In genomic region chr1:164617607-164618564, GRCh38 we compare ENCODE assay signal across 8 cellular contexts. TPM values are rescaled to one million over a fixed set of nuclear protein-coding genes. Genes with fewer than 3 reads are reported as not detected.
A peak's percentile ranks its signal among the peaks of the same experiment; 100 is the strongest.
DNase-seq lines count a peak whose midpoint lies in the region; ATAC-seq, FAIRE-seq and TF ChIP-seq lines count a peak whose summit lies in the region.

No MANE protein-coding gene starts in this region.

- ATAC-seq in psoas muscle (no peak), GM18858 (IDR thresholded peaks at IDR 0.05; ENCODE audit: unreplicated experiment) (no peak)
- no peak for ATAC-seq in activated naive CD4-positive, alpha-beta T cell treated with anti-CD3 and anti-CD28 coated beads, Interleukin-2, amount 50 U/mL, for 72 hours

- WGBS in psoas muscle, 3 donors, result 72 to 81% (median 74%) methylated on average over 9 to 10 of the region's 10 CpGs

- H3K4me3 ChIP-seq in psoas muscle, result no peak overlapping the region

- peak; percentile 53 for FAIRE-seq in endometrium (lab: Jason Lieb, UNC)

- H3K27me3 ChIP-seq in psoas muscle (ENCODE audit: insufficient read depth in 3 of 3, low read length in 2 of 3), result no peaks in the 10 kb centered on the region

- no peaks in the 10 kb centered on the region for H3K9me3 ChIP-seq in psoas muscle

- no peak overlapping the region for H3K27ac ChIP-seq in psoas muscle

- no peaks in the 10 kb centered on the region for H3K36me3 ChIP-seq in psoas muscle (ENCODE audit: insufficient read depth in 1 of 2, low read depth in 1 of 2)

- no peak overlapping the region for H3K27ac Mint-ChIP-seq in activated naive CD4-positive, alpha-beta T cell treated with anti-CD3 and anti-CD28 coated beads, Interleukin-2, amount 50 U/mL, for 72 hours

- H3K9me3 Mint-ChIP-seq in activated naive CD4-positive, alpha-beta T cell treated with anti-CD3 and anti-CD28 coated beads, Interleukin-2, amount 50 U/mL, for 72 hours, result no peaks in the 10 kb centered on the region

- TF ChIP-seq CTCF in GM12873 (IDR thresholded peaks at IDR 0.05; ENCODE audit: insufficient read depth, low read depth, low read length, missing control alignments), result peak; percentile 38
- TF ChIP-seq CTCF in psoas muscle (IDR thresholded peaks at IDR 0.05), result peak; percentile 42

- H3K4me1 ChIP-seq in psoas muscle, result peaks cover 65% of the 10 kb centered on the region

- H3K36me3 Mint-ChIP-seq in activated naive CD4-positive, alpha-beta T cell treated with anti-CD3 and anti-CD28 coated beads, Interleukin-2, amount 50 U/mL, for 72 hours, result no peaks in the 10 kb centered on the region

- intact Hi-C loops in psoas muscle (cut with DNase I), result loop anchor here (5.0 kb wide), 2 partner anchors 56 to 531 kb away; no protein-coding TSS in a partner anchor

- DNase-seq in NCI-H446 (lab: John Stamatoyannopoulos, UW) (peak; percentile 15 to 63), psoas muscle (no peak), cerebellar cortex (ENCODE audit: low spot score) (no peak), 8988T (no peak)
- DNase-seq in activated naive CD4-positive, alpha-beta T cell treated with anti-CD3 and anti-CD28 coated beads, Interleukin-2, amount 50 U/mL, for 72 hours (ENCODE audit: low spot score in 2 of 2), result no peak

RNA-seq across cellular contexts. Expression of gene PBX1, which starts 58.9 kb away (rescaled TPM):
- 10 to 100 TPM; 59.3 to 69.9 (median 64.4) TPM for total RNA-seq in psoas muscle
- polyA plus RNA-seq in psoas muscle, result 10 to 100 TPM; 10.6 to 36.8 (median 24.5) TPM
- under 1 TPM; 0.19 to 0.39 TPM for total RNA-seq in activated naive CD4-positive, alpha-beta T cell treated with anti-CD3 and anti-CD28 coated beads, Interleukin-2, amount 50 U/mL, for 72 hours

Comparison
In these comparisons a context has a peak if more than half of its experiments do, and no peak if none do; other contexts are left out.
1. DNase-seq: peak in NCI-H446 (2 of 2); none in psoas muscle (0 of 2), cerebellar cortex (single experiment), activated naive CD4-positive, alpha-beta T cell treated with anti-CD3 and anti-CD28 coated beads, Interleukin-2, amount 50 U/mL, for 72 hours (0 of 2) and 8988T (single experiment).
2. RNA of gene PBX1, which starts 58.9 kb away (total RNA-seq): 59.3 to 69.9 TPM in psoas muscle; 0.19 to 0.39 TPM in activated naive CD4-positive, alpha-beta T cell treated with anti-CD3 and anti-CD28 coated beads, Interleukin-2, amount 50 U/mL, for 72 hours; every median in the first group is over 10 times any median in the second.